Comparison of ENCODE assay signal across 13 cellular contexts in genomic region chr9:4371108-4371507, GRCh38.
A peak's percentile ranks its signal among the peaks of the same experiment; 100 is the strongest.
DNase-seq lines count a peak whose midpoint lies in the region; ATAC-seq and TF ChIP-seq lines count a peak whose summit lies in the region.
"Had no signal": no experiment of that assay in that cellular context is flagged by ENCODE, and none has a peak within 500 bp of the region (broad histone marks: within the 10 kb centered on the region; RNA-seq: fewer than 3 reads in every experiment).

No MANE protein-coding gene starts in this region.

- no peaks in the 10 kb centered on the region for H3K4me1 ChIP-seq in hepatocyte (ENCODE audit: insufficient read depth)
- H3K4me1 ChIP-seq: A549 had no signal

- H3K79me2 ChIP-seq in hepatocyte = no peaks in the 10 kb centered on the region

- in situ Hi-C loops in astrocyte of the cerebellum (cut with HindIII; ENCODE audit: low sequenced_read_pairs) = no loop called here

- H3K4me3 ChIP-seq in astrocyte of the cerebellum (ENCODE audit: low read depth, low read length) (no peak overlapping the region), hepatocyte (no peak overlapping the region)
- H3K4me3 ChIP-seq: A549 had no signal

- H3K4me3 Mint-ChIP-seq in stimulated activated naive CD8-positive, alpha-beta T cell treated with anti-CD3 and anti-CD28 coated beads, Interleukin-15, amount 100 ng/mL, for 72 hours = no peak overlapping the region
- H3K4me3 Mint-ChIP-seq: naive thymus-derived CD4-positive, alpha-beta T cell had no signal

- no peaks in the 10 kb centered on the region for H3K27me3 ChIP-seq in hepatocyte

- no peak overlapping the region for H3K27ac Mint-ChIP-seq in stimulated activated naive CD8-positive, alpha-beta T cell treated with anti-CD3 and anti-CD28 coated beads, Interleukin-15, amount 100 ng/mL, for 72 hours

- no peaks in the 10 kb centered on the region for H3K9me3 ChIP-seq in hepatocyte (ENCODE audit: low read depth)
- H3K9me3 ChIP-seq: A549 had no signal

- DNase-seq in stimulated activated naive CD8-positive, alpha-beta T cell treated with anti-CD3 and anti-CD28 coated beads, Interleukin-15, Interleukin-2, amounts not matched to agents 100 U/mL and 50 U/mL, for 24 hours = no peak
- DNase-seq in stimulated activated naive CD8-positive, alpha-beta T cell treated with anti-CD3 and anti-CD28 coated beads, Interleukin-15, amount 100 ng/mL, for 72 hours = no peak
- DNase-seq in astrocyte of the cerebellum (ENCODE audit: low read depth) (peak; percentile 59), hepatocyte (ENCODE audit: low spot score) (peak; percentile 23), DMS153 (lab: John Stamatoyannopoulos, UW) (no peak), sciatic nerve (ENCODE audit: low spot score) (no peak), NCI-H1105 treated with DMSO at 0.1 percent for 48 hours (lab: John Stamatoyannopoulos, UW) (no peak), NCI-H1436 (lab: John Stamatoyannopoulos, UW) (no peak)
- DNase-seq: activated CD4-positive, CD25-positive, alpha-beta regulatory T cell; naive thymus-derived CD4-positive, alpha-beta T cell; NCI-H2029; stimulated activated CD4-positive, alpha-beta T cell treated with anti-CD3 and anti-CD28 coated beads, Interleukin-1b, Interleukin-23, amount 100 ng/mL, for 48 hours had no signal

- ATAC-seq in stimulated activated naive CD8-positive, alpha-beta T cell treated with anti-CD3 and anti-CD28 coated beads, Interleukin-15, Interleukin-2, amounts not matched to agents 100 U/mL and 50 U/mL, for 24 hours = peak; percentile 49
- ATAC-seq in stimulated activated naive CD8-positive, alpha-beta T cell treated with anti-CD3 and anti-CD28 coated beads, Interleukin-15, amount 100 ng/mL, for 72 hours = no peak
- ATAC-seq in sciatic nerve = no peak
- ATAC-seq: naive thymus-derived CD4-positive, alpha-beta T cell had no signal

- WGBS in hepatocyte (ENCODE audit: low lambda C conversion rate, missing lambda C conversion rate) = 70% methylated on average over 4 of the region's 5 CpGs

- intact Hi-C loops in sciatic nerve (cut with DNase I) = no loop called here

- H3K36me3 ChIP-seq in hepatocyte (replicated peaks; ENCODE audit: insufficient read depth, low read depth) = no peaks in the 10 kb centered on the region

- no peaks in the 10 kb centered on the region for H3K9me3 Mint-ChIP-seq in stimulated activated naive CD8-positive, alpha-beta T cell treated with anti-CD3 and anti-CD28 coated beads, Interleukin-15, amount 100 ng/mL, for 72 hours
- H3K9me3 Mint-ChIP-seq: naive thymus-derived CD4-positive, alpha-beta T cell had no signal

- H3K4me1 Mint-ChIP-seq in stimulated activated naive CD8-positive, alpha-beta T cell treated with anti-CD3 and anti-CD28 coated beads, Interleukin-15, amount 100 ng/mL, for 72 hours = no peaks in the 10 kb centered on the region
- H3K4me1 Mint-ChIP-seq: naive thymus-derived CD4-positive, alpha-beta T cell had no signal

- no peak overlapping the region for H3K27ac ChIP-seq in hepatocyte
- H3K27ac ChIP-seq: A549 had no signal

- no peaks in the 10 kb centered on the region for H4K20me1 ChIP-seq in hepatocyte (ENCODE audit: insufficient read depth, poor library complexity, severe bottlenecking)

- no peak overlapping the region for H3K4me2 ChIP-seq in hepatocyte
- H3K4me2 ChIP-seq: A549 had no signal

- peaks cover 12% of the 10 kb centered on the region for H3K27me3 Mint-ChIP-seq in stimulated activated naive CD8-positive, alpha-beta T cell treated with anti-CD3 and anti-CD28 coated beads, Interleukin-15, amount 100 ng/mL, for 72 hours

- no peak overlapping the region for H2AFZ ChIP-seq in hepatocyte

- no peaks in the 10 kb centered on the region for H3K9me2 ChIP-seq in hepatocyte (replicated peaks; ENCODE audit: insufficient read depth)

- TF ChIP-seq CTCF in astrocyte of the cerebellum (IDR thresholded peaks at IDR 0.05; ENCODE audit: low read depth, low read length, missing control alignments) = no peak
- TF ChIP-seq CTCF in hepatocyte (IDR thresholded peaks at IDR 0.05; ENCODE audit: poor library complexity) = no peak

Comparison
In these comparisons a context has a peak if more than half of its experiments do, and no peak if none do; other contexts are left out.
1. DNase-seq: peak in astrocyte of the cerebellum (single experiment) and hepatocyte (single experiment); none in stimulated activated naive CD8-positive, alpha-beta T cell treated with anti-CD3 and anti-CD28 coated beads, Interleukin-15, Interleukin-2, amounts not matched to agents 100 U/mL and 50 U/mL, for 24 hours (single experiment), stimulated activated naive CD8-positive, alpha-beta T cell treated with anti-CD3 and anti-CD28 coated beads, Interleukin-15, amount 100 ng/mL, for 72 hours (0 of 2), DMS153 (single experiment), sciatic nerve (single experiment), NCI-H1105 treated with DMSO at 0.1 percent for 48 hours (single experiment) and NCI-H1436 (single experiment).